8 cellular contexts compared by ENCODE assay signal in the genomic region with DNA sequence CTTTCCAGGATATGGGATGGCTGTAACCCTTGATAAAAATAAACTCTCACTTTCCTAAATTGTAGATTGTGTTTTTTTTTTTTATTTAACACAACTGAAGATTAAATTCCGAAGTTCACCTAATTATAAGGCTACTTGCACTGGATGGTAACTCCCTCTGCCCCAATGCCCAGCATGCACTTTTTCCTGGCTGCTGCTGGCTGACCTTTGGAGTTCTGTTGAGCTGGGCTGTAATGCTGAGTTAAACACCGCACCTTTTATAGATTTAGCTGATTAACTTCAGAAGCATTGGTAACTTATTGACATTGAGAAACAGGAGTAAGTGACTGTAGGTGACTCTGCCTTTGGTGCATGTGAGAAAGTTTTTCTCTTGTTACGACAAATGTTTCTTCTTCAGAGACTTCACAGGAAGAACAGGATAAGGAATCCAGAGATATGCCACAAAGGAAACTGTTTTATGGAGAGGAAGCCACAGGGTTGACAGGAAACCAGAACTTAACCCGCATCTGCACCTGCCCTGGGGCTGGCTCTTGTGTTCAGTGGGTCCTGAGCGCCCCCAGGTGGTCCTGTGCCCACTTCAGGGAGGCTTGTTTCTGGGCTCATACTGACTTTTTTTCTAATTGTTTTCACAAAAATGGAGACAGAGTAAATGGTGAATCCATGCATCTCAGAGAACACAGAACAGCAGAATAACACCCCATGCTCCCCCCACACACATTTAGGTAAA.
DNase-seq lines count a peak whose midpoint lies in the region; ATAC-seq, FAIRE-seq and TF ChIP-seq lines count a peak whose summit lies in the region.
"Not testable (repeated sequence)": the region's sequence is repeated elsewhere in the genome, so short reads cannot be mapped to it uniquely, and the experiment has no call there.

No MANE protein-coding gene starts in this region.

- FAIRE-seq in GM12878 (lab: Jason Lieb, UNC) = not testable (repeated sequence)

- TF ChIP-seq EP300 in GM12878 (IDR thresholded peaks at IDR 0.05; ENCODE audit: borderline replicate concordance in 1 of 2, control insufficient read depth in 1 of 2, low read depth in 2 of 2, low read length in 2 of 2) = not testable (repeated sequence)

- TF ChIP-seq POLR2A in GM12878 (IDR thresholded peaks at IDR 0.05; ENCODE audit: low read depth, low read length) = not testable (repeated sequence)

- not testable (repeated sequence) for H3K9me3 ChIP-seq in CD4-positive, alpha-beta memory T cell (ENCODE audit: control insufficient read depth in 1 of 2, low read length in 2 of 2); SJCRH30 (replicated peaks); GM12878 (replicated peaks; ENCODE audit: control insufficient read depth, insufficient read depth, low read length)

- POLR2A ChIA-PET in CD4-positive, alpha-beta memory T cell (lab: Charles Lee; ENCODE audit: partially characterized antibody); GM12878 (lab: Charles Lee); naive thymus-derived CD8-positive, alpha-beta T cell (lab: Charles Lee): not testable (repeated sequence)

- not testable (repeated sequence) for H3K36me3 Mint-ChIP-seq in CD4-positive, alpha-beta memory T cell; activated T-cell treated with anti-CD3 and anti-CD28 coated beads, Interleukin-2, amount 50 U/mL, for 24 hours (ENCODE audit: low read depth); naive thymus-derived CD8-positive, alpha-beta T cell

- H3K4me3 Mint-ChIP-seq in CD4-positive, alpha-beta memory T cell = peak overlapping the region in 7 of 8 donors; percentile 57 to 77 (median 72)
- not testable (repeated sequence) for H3K4me3 Mint-ChIP-seq in activated T-cell treated with anti-CD3 and anti-CD28 coated beads, Interleukin-2, amount 50 U/mL, for 24 hours
- peak overlapping the region in 9 of 10 donors; percentile 33 to 78 (median 63) for H3K4me3 Mint-ChIP-seq in naive thymus-derived CD8-positive, alpha-beta T cell

- in situ Hi-C loops in GM12878 (cut with MboI) = not testable (repeated sequence)

- BruUV-seq in GM12878 (replicated peaks; lab: Mats Ljungman, UMichigan) = not testable (repeated sequence)

- H3K4me2 ChIP-seq in GM12878 (ENCODE audit: control insufficient read depth, insufficient read depth) = 0 out of 2 replicates have a peak overlapping the region, but pooled peaks have one; percentile 3

- not testable (repeated sequence) for H2AFZ ChIP-seq in GM12878 (ENCODE audit: control insufficient read depth, low read depth, low read length)

- H3K27me3 Mint-ChIP-seq in CD4-positive, alpha-beta memory T cell; activated T-cell treated with anti-CD3 and anti-CD28 coated beads, Interleukin-2, amount 50 U/mL, for 24 hours; naive thymus-derived CD8-positive, alpha-beta T cell: not testable (repeated sequence)

- intact Hi-C loops in CD4-positive, alpha-beta memory T cell (cut with micrococcal nuclease) = loop anchor here (2.0 to 10.0 kb wide), 2 partner anchors 52 to 104 kb away; no protein-coding TSS in a partner anchor
- intact Hi-C loops in GM12878 (cut with micrococcal nuclease; ENCODE audit: unreplicated experiment) = not testable (repeated sequence)

- peaks cover 34% of the 10 kb centered on the region for H3K4me1 ChIP-seq in CD4-positive, alpha-beta memory T cell (ENCODE audit: insufficient read depth, low read length)
- not testable (repeated sequence) for H3K4me1 ChIP-seq in SJCRH30
- H3K4me1 ChIP-seq in GM12878 (ENCODE audit: control insufficient read depth, insufficient read depth, low read length) = peaks cover 14% of the 10 kb centered on the region

- RAD21 ChIA-PET in GM12878 (lab: Charles Lee; ENCODE audit: unreplicated experiment) = interaction anchor here (1.1 to 1.5 kb wide), 4 partner anchors 27 to 106 kb away, joined by 4 to 6 read pairs (median 4); no protein-coding TSS in a partner anchor

- not testable (repeated sequence) for H3K27ac ChIP-seq in CD4-positive, alpha-beta memory T cell (ENCODE audit: low read depth, low read length); SJCRH30; GM12878 (ENCODE audit: control insufficient read depth, insufficient read depth)

- peak; percentile 23 to 42 (median 25); a peak in 5 of 6 replicates for TF ChIP-seq CTCF in GM12878 (IDR thresholded peaks at IDR 0.05 in 2 of 3, conservative IDR thresholded peaks at IDR 0.05 in 1 of 3; ENCODE audit: control insufficient read depth in 2 of 3, extremely low read depth in 1 of 3, insufficient read depth in 1 of 3, low read depth in 3 of 3, low read length in 3 of 3)

- not testable (repeated sequence) for H3K4me3 ChIP-seq in CD4-positive, alpha-beta memory T cell (ENCODE audit: low read length in 2 of 2); SJCRH30; GM12878

- H3K79me2 ChIP-seq in GM12878 (ENCODE audit: control insufficient read depth, insufficient read depth, low read length) = not testable (repeated sequence)

- 20% methylated on average over 5 of the region's 5 CpGs for WGBS in GM12878 (ENCODE audit: insufficient coverage, insufficient replicate concordance, low lambda C conversion rate, missing lambda C conversion rate)

- not testable (repeated sequence) for H3K36me3 ChIP-seq in CD4-positive, alpha-beta memory T cell (ENCODE audit: insufficient read depth, low read length); SJCRH30; GM12878 (ENCODE audit: control insufficient read depth in 2 of 2, insufficient read depth in 2 of 2, low read length in 1 of 2)

- H3K27ac Mint-ChIP-seq in CD4-positive, alpha-beta memory T cell = peak overlapping the region in 5 of 7 donors; percentile 57 to 90 (median 82)
- peak overlapping the region; percentile 64 for H3K27ac Mint-ChIP-seq in activated T-cell treated with anti-CD3 and anti-CD28 coated beads, Interleukin-2, amount 50 U/mL, for 24 hours
- H3K27ac Mint-ChIP-seq in naive thymus-derived CD8-positive, alpha-beta T cell = peak overlapping the region in 5 of 10 donors; percentile 1 to 87 (median 79)

- CTCF ChIA-PET in CD4-positive, alpha-beta memory T cell (lab: Charles Lee; ENCODE audit: partially characterized antibody) = interaction anchor here (0.7 kb wide), 1 partner anchor 288 kb away, joined by 3 read pairs; no protein-coding TSS in a partner anchor
- CTCF ChIA-PET in GM12878 (lab: Yijun Ruan, JAX) = interaction anchor here (0.7 to 2.7 kb wide), 17 partner anchors 9 to 233 kb away, joined by 3 to 23 read pairs (median 6); no protein-coding TSS in a partner anchor

- TF ChIP-seq RAD21 in GM12878 (IDR thresholded peaks at IDR 0.05; ENCODE audit: insufficient read depth, low read depth, low read length) = peak; percentile 57

- H4K20me1 ChIP-seq in GM12878 (ENCODE audit: control insufficient read depth, insufficient read depth) = not testable (repeated sequence)

- not testable (repeated sequence) for H3K27me3 ChIP-seq in CD4-positive, alpha-beta memory T cell (ENCODE audit: insufficient read depth, low read length); SJCRH30; GM12878 (replicated peaks in 1 of 2; ENCODE audit: control insufficient read depth in 2 of 2, insufficient read depth in 2 of 2, low read length in 1 of 2)

- SMC1A ChIA-PET in GM12878 (lab: Charles Lee; ENCODE audit: uncharacterized antibody, unreplicated experiment) = interaction anchor here (0.8 to 1.3 kb wide), 3 partner anchors 24 to 103 kb away, joined by 3 read pairs; no protein-coding TSS in a partner anchor

- DNase-seq in CD4-positive, alpha-beta memory T cell = peak; percentile 40 to 59 (median 58)
- DNase-seq in HT1080 (ENCODE audit: low read depth) (peak; percentile 3), SJCRH30 (peak; percentile 14 to 36)
- DNase-seq in activated CD4-positive, alpha-beta T cell treated with anti-CD3 and anti-CD28 coated beads for 48 hours = peak; percentile 64
- peak; percentile 73 for DNase-seq in activated T-cell treated with anti-CD3 and anti-CD28 coated beads, Interleukin-2, amount 50 U/mL, for 24 hours
- DNase-seq in GM12878 (ENCODE audit: low read depth, low spot score) = not testable (repeated sequence)
- DNase-seq in naive thymus-derived CD8-positive, alpha-beta T cell = peak; percentile 34 to 79 (median 59)
- DNase-seq in stimulated activated CD8-positive, alpha-beta memory T cell treated with anti-CD3 and anti-CD28 coated beads, Interleukin-15, amount 100 ng/mL, for 48 hours (ENCODE audit: low read depth in 2 of 2) = peak; percentile 21 to 53

- H3K4me1 Mint-ChIP-seq in CD4-positive, alpha-beta memory T cell = peaks cover 30 to 55% (median 43%) of the 10 kb centered on the region in 4 donors
- peaks cover 50% of the 10 kb centered on the region for H3K4me1 Mint-ChIP-seq in activated T-cell treated with anti-CD3 and anti-CD28 coated beads, Interleukin-2, amount 50 U/mL, for 24 hours (ENCODE audit: low read depth)
- H3K4me1 Mint-ChIP-seq in naive thymus-derived CD8-positive, alpha-beta T cell = peaks cover 23 to 43% (median 33%) of the 10 kb centered on the region in 4 donors

- peak; percentile 55 for ATAC-seq in GM12878
- peak; percentile 70 to 79 for ATAC-seq in naive thymus-derived CD8-positive, alpha-beta T cell

- not testable (repeated sequence) for H3K9ac ChIP-seq in GM12878 (ENCODE audit: control insufficient read depth, insufficient read depth, low read length)

- not testable (repeated sequence) for H3K9me3 Mint-ChIP-seq in CD4-positive, alpha-beta memory T cell; activated T-cell treated with anti-CD3 and anti-CD28 coated beads, Interleukin-2, amount 50 U/mL, for 24 hours; naive thymus-derived CD8-positive, alpha-beta T cell

TF ChIP-seq in GM12878, 131 proteins besides CTCF, POLR2A, EP300 and RAD21:
- TF ChIP-seq TCF12 (IDR thresholded peaks at IDR 0.05; ENCODE audit: low read depth, low read length) (0 out of 2 replicates have a peak, but pooled peaks have one; percentile 31), RUNX3 (IDR thresholded peaks at IDR 0.05; ENCODE audit: low read length) (peak; percentile 34)
